8 cellular contexts compared by ENCODE assay signal in the genomic region with DNA sequence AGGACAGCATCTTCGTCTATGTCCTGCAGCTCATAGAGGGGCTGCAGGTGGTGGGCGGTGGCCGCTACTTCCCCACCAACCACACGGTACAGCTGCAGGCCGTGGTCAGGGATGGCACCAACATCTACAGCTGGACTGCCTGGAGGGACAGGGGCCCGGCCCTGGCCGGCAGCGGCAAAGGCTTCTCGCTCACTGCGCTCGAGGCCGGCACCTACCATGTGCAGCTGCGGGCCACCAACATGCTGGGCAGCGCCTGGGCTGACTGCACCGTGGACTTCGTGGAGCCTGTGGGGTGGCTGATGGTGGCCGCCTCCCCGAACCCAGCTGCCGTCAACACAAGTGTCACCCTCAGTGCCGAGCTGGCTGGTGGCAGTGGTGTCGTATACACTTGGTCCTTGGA. TPM values are rescaled to one million over a fixed set of nuclear protein-coding genes. Genes with fewer than 3 reads are reported as not detected.
DNase-seq lines count a peak whose midpoint lies in the region; ATAC-seq, FAIRE-seq and TF ChIP-seq lines count a peak whose summit lies in the region.
"Not testable (repeated sequence)": the region's sequence is repeated elsewhere in the genome, so short reads cannot be mapped to it uniquely, and the experiment has no call there.

No MANE protein-coding gene starts in this region.

- not testable (repeated sequence) for FAIRE-seq in endothelial cell of umbilical vein (lab: Jason Lieb, UNC)

- WGBS in psoas muscle, 3 donors = 85 to 89% (median 87%) methylated on average over 12 to 20 of the region's 21 CpGs

- BruUV-seq in endothelial cell of umbilical vein (replicated peaks; lab: Mats Ljungman, UMichigan) = not testable (repeated sequence)

- not testable (repeated sequence) for H3K4me1 ChIP-seq in Peyer's patch; endothelial cell of umbilical vein (ENCODE audit: control insufficient read depth, extremely low read depth, insufficient read depth, low read length); left ventricle myocardium inferior; lower lobe of right lung; psoas muscle; tibial artery

- DNase-seq in ELF-1 (ENCODE audit: low read depth, low spot score) (peak; percentile 0), Peyer's patch (peak in 2 of 3 donors; percentile 18 to 38), endothelial cell of umbilical vein (ENCODE audit: low read depth, low spot score) (peak; percentile 0), left ventricle myocardium inferior (peak; percentile 14), lower lobe of right lung (peak; percentile 42), psoas muscle (peak; percentile 3 to 28), tibial artery (peak; percentile 7 to 59)
- peak; percentile 10 for DNase-seq in activated T-cell treated with anti-CD3 and anti-CD28 coated beads, Interleukin-2, amount 50 U/mL, for 1 hour

- H3K27me3 ChIP-seq in Peyer's patch; endothelial cell of umbilical vein (ENCODE audit: control insufficient read depth in 2 of 2, insufficient read depth in 2 of 2, low read length in 2 of 2); left ventricle myocardium inferior (ENCODE audit: low read depth); lower lobe of right lung (ENCODE audit: low read depth); psoas muscle (ENCODE audit: insufficient read depth in 3 of 3, low read length in 2 of 3); tibial artery: not testable (repeated sequence)

- not testable (repeated sequence) for H4K20me1 ChIP-seq in endothelial cell of umbilical vein (replicated peaks; ENCODE audit: control insufficient read depth, extremely low read depth, insufficient read depth, low read length)

- not testable (repeated sequence) for TF ChIP-seq CTCF in Peyer's patch (IDR thresholded peaks at IDR 0.05); endothelial cell of umbilical vein (IDR thresholded peaks at IDR 0.05; ENCODE audit: extremely low read depth in 1 of 2, insufficient read depth in 1 of 2, low read depth in 1 of 2, low read length in 2 of 2); left ventricle myocardium inferior (IDR thresholded peaks at IDR 0.05; ENCODE audit: borderline replicate concordance); lower lobe of right lung (IDR thresholded peaks at IDR 0.05); psoas muscle (IDR thresholded peaks at IDR 0.05); tibial artery (IDR thresholded peaks at IDR 0.05)

- ATAC-seq in lower lobe of right lung (peak; percentile 39 to 51), psoas muscle (peak in 2 of 4 donors; percentile 42 to 44)

- CTCF ChIA-PET in endothelial cell of umbilical vein (lab: Charles Lee) = not testable (repeated sequence)

- dilution Hi-C loops in endothelial cell of umbilical vein (cut with MboI; ENCODE audit: extremely low pct_ligation_motif_present, low sequenced_read_pairs) = not testable (repeated sequence)

- H3K79me2 ChIP-seq in endothelial cell of umbilical vein (ENCODE audit: control insufficient read depth, insufficient read depth, low read length) = not testable (repeated sequence)

- intact Hi-C loops in endothelial cell of umbilical vein (cut with micrococcal nuclease); left ventricle myocardium inferior (cut with micrococcal nuclease); lower lobe of right lung (cut with DNase I); psoas muscle (cut with DNase I); tibial artery (cut with DNase I; ENCODE audit: low total_unique reads): not testable (repeated sequence)

- not testable (repeated sequence) for H3K9me1 ChIP-seq in endothelial cell of umbilical vein (replicated peaks; ENCODE audit: control insufficient read depth, extremely low read depth, insufficient read depth, low read length)

- not testable (repeated sequence) for H2AFZ ChIP-seq in endothelial cell of umbilical vein (ENCODE audit: low read depth, low read length)

- POLR2A ChIA-PET in endothelial cell of umbilical vein (lab: Charles Lee) = not testable (repeated sequence)

- H3K9me3 ChIP-seq in Peyer's patch; endothelial cell of umbilical vein (replicated peaks; ENCODE audit: control insufficient read depth, insufficient read depth, low read length); left ventricle myocardium inferior (replicated peaks); lower lobe of right lung; psoas muscle; tibial artery: not testable (repeated sequence)

- not testable (repeated sequence) for TF ChIP-seq POLR2A in Peyer's patch (IDR thresholded peaks at IDR 0.05); endothelial cell of umbilical vein (IDR thresholded peaks at IDR 0.05; ENCODE audit: low read depth, low read length)

- not testable (repeated sequence) for H3K36me3 ChIP-seq in Peyer's patch; endothelial cell of umbilical vein (ENCODE audit: control insufficient read depth in 2 of 2, extremely low read depth in 1 of 2, insufficient read depth in 2 of 2, low read length in 2 of 2); left ventricle myocardium inferior; lower lobe of right lung; psoas muscle (ENCODE audit: insufficient read depth in 1 of 2, low read depth in 1 of 2); tibial artery

- H3K27ac ChIP-seq in Peyer's patch; endothelial cell of umbilical vein (ENCODE audit: insufficient read depth, low read depth, low read length); left ventricle myocardium inferior (replicated peaks); lower lobe of right lung; psoas muscle; tibial artery: not testable (repeated sequence)

- not testable (repeated sequence) for H3K4me2 ChIP-seq in endothelial cell of umbilical vein (ENCODE audit: insufficient read depth, low read length)

- not testable (repeated sequence) for H3K9ac ChIP-seq in endothelial cell of umbilical vein (replicated peaks; ENCODE audit: extremely low read depth, insufficient read depth, low read length)

- H3K4me3 ChIP-seq in Peyer's patch; endothelial cell of umbilical vein (replicated peaks in 1 of 3; ENCODE audit: insufficient read depth in 1 of 3, low read depth in 1 of 3, low read length in 3 of 3); left ventricle myocardium inferior; lower lobe of right lung; psoas muscle; tibial artery: not testable (repeated sequence)

RNA-seq across cellular contexts. Expression of gene NPIPA7, which starts 13.6 kb away (rescaled TPM):
- total RNA-seq in Peyer's patch (1 to 10 TPM in 2 of 4 donors, not detected in 2; 4.6 to 9.0 TPM), endothelial cell of umbilical vein (6.8 and 12.2 TPM in 2 replicates), left ventricle myocardium inferior (3.2 TPM), lower lobe of right lung (10.0 TPM), psoas muscle (1 to 10 TPM in 3 of 4 donors, not detected in 1; 2.6 to 2.8 (median 2.6) TPM)
- polyA plus RNA-seq in endothelial cell of umbilical vein (27.3 and 29.3 TPM in 2 replicates), psoas muscle (10 to 100 TPM in 1 of 3 donors, 1 to 10 TPM in 2; 1.7 to 12.2 (median 4.8) TPM)
- polyA plus RNA-seq in endothelial cell of umbilical vein (2011; cell fraction: cytosol; rRNA removed) = 14.8 and 17.9 TPM in 2 replicates
- 84.1 and 104 TPM in 2 replicates for polyA plus RNA-seq in endothelial cell of umbilical vein (2011; cell fraction: nucleus; rRNA removed)
- 1.4 and 6.0 TPM in 2 replicates for polyA plus RNA-seq in endothelial cell of umbilical vein (2012)
- polyA minus RNA-seq in endothelial cell of umbilical vein = 1.9 and 11.8 TPM in 2 replicates
- polyA minus RNA-seq in endothelial cell of umbilical vein (2011; cell fraction: cytosol; rRNA and poly(A)+ RNA removed) = 2.5 TPM
- 5.6 and 6.3 TPM in 2 replicates for polyA minus RNA-seq in endothelial cell of umbilical vein (2011; cell fraction: nucleus; rRNA and poly(A)+ RNA removed)
